In the genomic region with DNA sequence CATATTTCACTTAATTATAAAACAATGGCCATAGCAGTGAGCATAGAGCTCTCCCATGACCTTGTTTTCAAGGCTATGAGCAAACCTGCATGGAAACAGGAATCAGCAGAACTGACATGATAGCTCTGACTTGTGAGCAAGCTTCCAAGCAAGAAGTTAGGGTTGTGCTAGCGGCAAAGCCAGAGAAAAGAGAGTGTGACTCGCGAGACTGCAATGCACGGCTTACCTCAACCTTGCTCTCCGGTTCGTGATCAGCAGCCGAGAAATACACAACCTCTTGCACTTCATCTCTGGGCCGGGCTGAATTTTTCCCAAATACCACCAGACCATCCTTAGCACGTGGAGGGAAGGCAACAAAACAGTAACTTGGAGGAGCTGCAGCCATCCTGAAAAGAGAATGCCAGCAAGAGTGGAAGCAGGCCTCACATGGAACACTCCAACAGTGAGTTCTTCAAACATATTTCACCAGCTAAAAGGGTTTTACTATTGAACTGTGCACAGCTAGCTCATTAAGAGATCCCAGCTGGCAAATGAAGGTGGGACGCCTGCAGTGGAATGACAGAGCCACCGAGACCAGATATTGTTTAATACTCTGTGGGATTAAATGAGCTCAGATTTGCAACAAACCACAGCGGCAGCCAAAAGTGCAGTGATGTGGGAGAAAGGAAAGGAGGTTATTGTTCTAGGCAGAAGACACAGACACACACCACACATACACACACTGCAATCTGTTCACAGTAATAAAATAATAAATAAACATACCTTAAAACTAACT, we compare ENCODE assay signal across 16 cellular contexts. TPM values are rescaled to one million over a fixed set of nuclear protein-coding genes. Genes with fewer than 3 reads are reported as not detected.
DNase-seq lines count a peak whose midpoint lies in the region; ATAC-seq and TF ChIP-seq lines count a peak whose summit lies in the region.
"Had no signal": no experiment of that assay in that cellular context is flagged by ENCODE, and none has a peak within 500 bp of the region (broad histone marks: within the 10 kb centered on the region; RNA-seq: fewer than 3 reads in every experiment).

No MANE protein-coding gene starts in this region.

- H3K27ac ChIP-seq in RWPE1 (peak overlapping the region; percentile 62), esophagus muscularis mucosa (replicated peaks in 1 of 4) (no peak overlapping the region), upper lobe of right lung (no peak overlapping the region)
- H3K27ac ChIP-seq: BLaER1 treated with 17β-estradiol and CSF1 and Interleukin-3, amounts not matched to agents 10 nM and 100 nM; cardiac muscle cell; skin epidermis; uterus; VCaP had no signal

- no peaks in the 10 kb centered on the region for H3K9me3 Mint-ChIP-seq in effector memory CD8-positive, alpha-beta T cell
- peaks cover 5% of the 10 kb centered on the region for H3K9me3 Mint-ChIP-seq in nephron progenitor cell
- H3K9me3 Mint-ChIP-seq: memory B cell had no signal

- TF ChIP-seq POLR2A in esophagus muscularis mucosa (IDR thresholded peaks at IDR 0.05; ENCODE audit: low read depth) = no peak

- H3K4me3 ChIP-seq in esophagus muscularis mucosa (no peak overlapping the region), upper lobe of right lung (no peak overlapping the region)
- H3K4me3 ChIP-seq: BLaER1 treated with 17β-estradiol and CSF1 and Interleukin-3, amounts not matched to agents 10 nM and 100 nM; cardiac muscle cell; K562; skin epidermis; uterus had no signal

- TF ChIP-seq EP300 in esophagus muscularis mucosa (IDR thresholded peaks at IDR 0.05) = no peak

- peaks cover 8% of the 10 kb centered on the region for H3K36me3 Mint-ChIP-seq in effector memory CD8-positive, alpha-beta T cell (ENCODE audit: insufficient read depth)
- peaks cover 75% of the 10 kb centered on the region for H3K36me3 Mint-ChIP-seq in nephron progenitor cell (ENCODE audit: low read depth)

- H3K27me3 ChIP-seq in esophagus muscularis mucosa = no peaks in the 10 kb centered on the region
- no peaks in the 10 kb centered on the region for H3K27me3 ChIP-seq in upper lobe of right lung
- H3K27me3 ChIP-seq: BLaER1 treated with 17β-estradiol and CSF1 and Interleukin-3, amounts not matched to agents 10 nM and 100 nM; cardiac muscle cell; uterus had no signal

- intact Hi-C loops in esophagus muscularis mucosa (cut with DNase I) (no loop called here), upper lobe of right lung (cut with DNase I) (no loop called here)

- H3K36me3 ChIP-seq in esophagus muscularis mucosa (peaks cover 0 to 4% (median 0%) of the 10 kb centered on the region in 4 donors), upper lobe of right lung (no peaks in the 10 kb centered on the region)
- H3K36me3 ChIP-seq: BLaER1 treated with 17β-estradiol and CSF1 and Interleukin-3, amounts not matched to agents 10 nM and 100 nM; cardiac muscle cell; uterus had no signal

- CTCF ChIA-PET in RWPE1 (lab: Yijun Ruan, JAX) = interaction anchor here (0.6 to 1.6 kb wide), 2 partner anchors 13 to 564 kb away, joined by 3 read pairs; no protein-coding TSS in a partner anchor

- peak overlapping the region in 1 of 2 donors; percentile 33 for H3K4me3 Mint-ChIP-seq in effector memory CD8-positive, alpha-beta T cell
- no peak overlapping the region for H3K4me3 Mint-ChIP-seq in nephron progenitor cell
- H3K4me3 Mint-ChIP-seq: memory B cell had no signal

- H3K9me3 ChIP-seq in esophagus muscularis mucosa = no peaks in the 10 kb centered on the region
- H3K9me3 ChIP-seq in upper lobe of right lung = no peaks in the 10 kb centered on the region
- H3K9me3 ChIP-seq: uterus had no signal

- peaks cover 44 to 57% of the 10 kb centered on the region in 2 donors for H3K27me3 Mint-ChIP-seq in effector memory CD8-positive, alpha-beta T cell
- H3K27me3 Mint-ChIP-seq in nephron progenitor cell (ENCODE audit: low read depth, poor library complexity) = no peaks in the 10 kb centered on the region
- H3K27me3 Mint-ChIP-seq: memory B cell had no signal

- peaks cover 9 to 59% (median 55%) of the 10 kb centered on the region in 4 donors for H3K4me1 ChIP-seq in esophagus muscularis mucosa
- H3K4me1 ChIP-seq in upper lobe of right lung = no peaks in the 10 kb centered on the region
- H3K4me1 ChIP-seq: BLaER1 treated with 17β-estradiol and CSF1 and Interleukin-3, amounts not matched to agents 10 nM and 100 nM; uterus had no signal

- POLR2A ChIA-PET in RWPE1 (lab: Yijun Ruan, JAX; ENCODE audit: low non-redundant PET) = no interaction called here

- peaks cover 0 to 18% of the 10 kb centered on the region in 2 donors for H3K4me1 Mint-ChIP-seq in effector memory CD8-positive, alpha-beta T cell (ENCODE audit: low read depth in 2 of 2)
- H3K4me1 Mint-ChIP-seq in nephron progenitor cell = peaks cover 34% of the 10 kb centered on the region

- no peak for TF ChIP-seq CTCF in RWPE1 (conservative IDR thresholded peaks at IDR 0.05; ENCODE audit: low read depth)
- no peak for TF ChIP-seq CTCF in nephron progenitor cell (IDR thresholded peaks at IDR 0.05)
- no peak for TF ChIP-seq CTCF in esophagus muscularis mucosa (IDR thresholded peaks at IDR 0.05)
- TF ChIP-seq CTCF in upper lobe of right lung (IDR thresholded peaks at IDR 0.05) = no peak

- DNase-seq in EH (ENCODE audit: low read depth) = peak; percentile 74
- DNase-seq in RWPE1 (ENCODE audit: low spot score) = peak; percentile 48
- no peak for DNase-seq in effector memory CD8-positive, alpha-beta T cell
- DNase-seq in nephron progenitor cell = no peak
- no peak for DNase-seq in esophagus muscularis mucosa (ENCODE audit: extremely low spot score)
- no peak for DNase-seq in upper lobe of right lung
- DNase-seq in stimulated activated naive CD4-positive, alpha-beta T cell treated with Interleukin-2 at 50 U/mL for 16 hours (lab: John Stamatoyannopoulos, UW) = no peak
- DNase-seq: GF-D8, uterus had no signal

- H3K27ac Mint-ChIP-seq in effector memory CD8-positive, alpha-beta T cell = peak overlapping the region in 1 of 2 donors; percentile 38
- H3K27ac Mint-ChIP-seq in nephron progenitor cell = peak overlapping the region; percentile 74

- WGBS in esophagus muscularis mucosa = 86% methylated on average over 12 of the region's 12 CpGs

- peak; percentile 12 for ATAC-seq in effector memory CD8-positive, alpha-beta T cell (replicated peaks)
- ATAC-seq in HG02623 (IDR thresholded peaks at IDR 0.05; ENCODE audit: unreplicated experiment) (no peak), upper lobe of right lung (no peak)
- ATAC-seq: K562 had no signal

RNA-seq across cellular contexts. Expression of a gene that starts 20.7 kb away (rescaled TPM):
- 100 to 1,000 TPM in 1 of 4 donors, 10 to 100 TPM in 3; 63.6 to 105 (median 83.8) TPM for total RNA-seq in esophagus muscularis mucosa
- total RNA-seq in upper lobe of right lung = 36.1 TPM

RNA-seq across cellular contexts. Expression of a gene that starts 57.6 kb away (rescaled TPM):
- 1 to 10 TPM; 6.3 to 8.3 (median 7.0) TPM for total RNA-seq in esophagus muscularis mucosa
- 11.5 TPM for total RNA-seq in upper lobe of right lung

RNA-seq across cellular contexts. Expression of a gene that starts 59.3 kb away (rescaled TPM):
- total RNA-seq in esophagus muscularis mucosa = 10 to 100 TPM in 2 of 4 donors, 1 to 10 TPM in 2; 6.6 to 11.9 (median 10.2) TPM
- 11.3 TPM for total RNA-seq in upper lobe of right lung

Comparison
In these comparisons a context has a peak if more than half of its experiments do, and no peak if none do; other contexts are left out.
1. DNase-seq: peak in EH (single experiment) and RWPE1 (single experiment); none in effector memory CD8-positive, alpha-beta T cell (0 of 3), nephron progenitor cell (single experiment), esophagus muscularis mucosa (single experiment), upper lobe of right lung (single experiment) and stimulated activated naive CD4-positive, alpha-beta T cell treated with Interleukin-2 at 50 U/mL for 16 hours (single experiment).